ENCODE assay signal across 35 cellular contexts in genomic region chr13:95206116-95206515, GRCh38.
"Had no signal": no experiment of that assay in that cellular context is flagged by ENCODE, and none has a peak within 500 bp of the region (broad histone marks: within the 10 kb centered on the region; RNA-seq: fewer than 3 reads in every experiment).

No MANE protein-coding gene starts in this region.

- H3K9me3 Mint-ChIP-seq: activated B cell treated with CpG ODN at 0.5 μM for 24 hours; activated CD4-positive, alpha-beta memory T cell treated with anti-CD3 and anti-CD28 coated beads, Interleukin-2, amount 10 ng/mL, durations not matched to agents 7 days and 5 days; activated CD4-positive, alpha-beta T cell treated with anti-CD3 and anti-CD28 coated beads, Interleukin-2, amount 10 ng/mL, durations not matched to agents 7 days and 5 days; activated naive CD4-positive, alpha-beta T cell treated with anti-CD3 and anti-CD28 coated beads for 36 hours; activated naive CD4-positive, alpha-beta T cell treated with anti-CD3 and anti-CD28 coated beads, Interleukin-2, amount 50 U/mL, for 72 hours; activated naive CD8-positive, alpha-beta T cell treated with anti-CD3 and anti-CD28 coated beads for 36 hours; activated T-cell treated with anti-CD3 and anti-CD28 coated beads, Interleukin-2, amount 50 U/mL, for 24 hours; activated T-helper 2 cell treated with anti-CD3 and anti-CD28 coated beads, Interferon-gamma antibody, Interleukin-2, Interleukin-4, amounts not matched to agents 10 μg/mL and 5 μg/mL and 100 μg/mL, durations not matched to agents 14 hours and 24 hours and 36 hours; central memory CD8-positive, alpha-beta T cell; T-helper 1 cell treated with Interleukin-12 subunit alpha and Interleukin-12 subunit beta and Interleukin-4 antibody, amounts not matched to agents 30 μg/mL and 1 μg/mL, for 36 hours; T-helper 2 cell treated with Interferon-gamma antibody and Interleukin-4, amounts not matched to agents 5 μg/mL and 100 μg/mL, for 36 hours had no signal

- H3K9me3 ChIP-seq: adrenal gland, body of pancreas had no signal

- H3K27me3 ChIP-seq: adrenal gland, body of pancreas, brain microvascular endothelial cell, cardiac muscle cell had no signal

- H3K4me1 Mint-ChIP-seq: activated CD4-positive, alpha-beta memory T cell treated with anti-CD3 and anti-CD28 coated beads, Interleukin-2, amount 10 ng/mL, durations not matched to agents 7 days and 5 days; activated CD4-positive, alpha-beta T cell treated with anti-CD3 and anti-CD28 coated beads, Interleukin-2, amount 10 ng/mL, durations not matched to agents 7 days and 5 days; activated naive CD8-positive, alpha-beta T cell treated with anti-CD3 and anti-CD28 coated beads for 36 hours; central memory CD8-positive, alpha-beta T cell had no signal

- ATAC-seq: activated CD8-positive, alpha-beta memory T cell treated with anti-CD3 and anti-CD28 coated beads, Interleukin-2, amount 10 ng/mL, durations not matched to agents 7 days and 5 days; activated CD8-positive, alpha-beta T cell treated with anti-CD3 and anti-CD28 coated beads, Interleukin-2, amount 10 ng/mL, durations not matched to agents 7 days and 5 days; activated naive CD4-positive, alpha-beta T cell treated with anti-CD3 and anti-CD28 coated beads, Interleukin-2, amount 50 U/mL, for 72 hours; body of pancreas had no signal

- H3K27ac ChIP-seq: adrenal gland, body of pancreas, brain microvascular endothelial cell, cardiac muscle cell, VCaP had no signal

- H3K27ac Mint-ChIP-seq: activated B cell treated with CpG ODN at 0.5 μM for 24 hours; activated CD4-positive, alpha-beta memory T cell treated with anti-CD3 and anti-CD28 coated beads, Interleukin-2, amount 10 ng/mL, durations not matched to agents 7 days and 5 days; activated CD4-positive, alpha-beta T cell treated with anti-CD3 and anti-CD28 coated beads, Interleukin-2, amount 10 ng/mL, durations not matched to agents 7 days and 5 days; activated CD8-positive, alpha-beta memory T cell treated with anti-CD3 and anti-CD28 coated beads, Interleukin-2, amount 10 ng/mL, durations not matched to agents 7 days and 5 days; activated CD8-positive, alpha-beta T cell treated with anti-CD3 and anti-CD28 coated beads, Interleukin-2, amount 10 ng/mL, durations not matched to agents 7 days and 5 days; activated naive CD4-positive, alpha-beta T cell treated with anti-CD3 and anti-CD28 coated beads for 36 hours; activated naive CD4-positive, alpha-beta T cell treated with anti-CD3 and anti-CD28 coated beads, Interleukin-2, amount 50 U/mL, for 72 hours; activated naive CD8-positive, alpha-beta T cell treated with anti-CD3 and anti-CD28 coated beads for 36 hours; activated T-cell treated with anti-CD3 and anti-CD28 coated beads, Interleukin-2, amount 50 U/mL, for 24 hours; activated T-helper 2 cell treated with anti-CD3 and anti-CD28 coated beads, Interferon-gamma antibody, Interleukin-2, Interleukin-4, amounts not matched to agents 10 μg/mL and 5 μg/mL and 100 μg/mL, durations not matched to agents 14 hours and 24 hours and 36 hours; T-helper 1 cell treated with Interleukin-12 subunit alpha and Interleukin-12 subunit beta and Interleukin-4 antibody, amounts not matched to agents 30 μg/mL and 1 μg/mL, for 36 hours; T-helper 2 cell treated with Interferon-gamma antibody and Interleukin-4, amounts not matched to agents 5 μg/mL and 100 μg/mL, for 36 hours had no signal

- H3K36me3 ChIP-seq: adrenal gland, brain microvascular endothelial cell, cardiac muscle cell had no signal

- H3K4me3 ChIP-seq: adrenal gland, body of pancreas, cardiac muscle cell had no signal

- DNase-seq: activated B cell treated with CpG ODN at 0.5 μM for 24 hours; activated CD4-positive, alpha-beta memory T cell treated with anti-CD3 and anti-CD28 coated beads, Interleukin-2, amount 10 ng/mL, durations not matched to agents 7 days and 5 days; activated CD4-positive, alpha-beta T cell treated with anti-CD3 and anti-CD28 coated beads for 48 hours; activated CD4-positive, alpha-beta T cell treated with anti-CD3 and anti-CD28 coated beads, Interleukin-2, amount 10 ng/mL, durations not matched to agents 7 days and 5 days; activated CD4-positive, alpha-beta T cell treated with anti-CD3 and anti-CD28 coated beads, Interleukin-2, amount 50 U/mL, for 48 hours; activated CD4-positive, CD25-positive, alpha-beta regulatory T cell treated with anti-CD3 and anti-CD28 coated beads, Interleukin-2, amount 50 U/mL, for 72 hours; activated CD8-positive, alpha-beta memory T cell treated with anti-CD3 and anti-CD28 coated beads for 24 hours; activated CD8-positive, alpha-beta memory T cell treated with anti-CD3 and anti-CD28 coated beads, Interleukin-2, amount 10 ng/mL, durations not matched to agents 7 days and 5 days; activated CD8-positive, alpha-beta memory T cell treated with anti-CD3 and anti-CD28 coated beads, Interleukin-2, amount 50 U/mL, for 48 hours; activated CD8-positive, alpha-beta T cell treated with anti-CD3 and anti-CD28 coated beads, Interleukin-2, amount 10 ng/mL, durations not matched to agents 7 days and 5 days; activated effector memory CD4-positive, alpha-beta T cell treated with Interleukin-2 at 50 U/mL for 16 hours; activated gamma-delta T cell; activated naive CD4-positive, alpha-beta T cell; activated naive CD4-positive, alpha-beta T cell treated with anti-CD3 and anti-CD28 coated beads for 36 hours; activated naive CD4-positive, alpha-beta T cell treated with anti-CD3 and anti-CD28 coated beads, Interleukin-2, amount 50 U/mL, for 16 hours; activated naive CD8-positive, alpha-beta T cell treated with anti-CD3 and anti-CD28 coated beads for 36 hours; activated T-cell treated with anti-CD3 and anti-CD28 coated beads, Interleukin-2, amount 50 U/mL, for 24 hours; activated T-cell treated with anti-CD3 and anti-CD28 coated beads, Interleukin-2, amount 50 U/mL, for 48 hours; adrenal gland; amniotic stem cell; aorta; body of pancreas; brain microvascular endothelial cell; caudate nucleus; cerebellar nuclear complex; T-helper 1 cell; T-helper 2 cell; T-helper 9 cell had no signal

- H3K4me1 ChIP-seq: adrenal gland, body of pancreas had no signal

- H3K4me3 Mint-ChIP-seq: activated B cell treated with CpG ODN at 0.5 μM for 24 hours; activated CD4-positive, alpha-beta memory T cell treated with anti-CD3 and anti-CD28 coated beads, Interleukin-2, amount 10 ng/mL, durations not matched to agents 7 days and 5 days; activated CD4-positive, alpha-beta T cell treated with anti-CD3 and anti-CD28 coated beads, Interleukin-2, amount 10 ng/mL, durations not matched to agents 7 days and 5 days; activated CD8-positive, alpha-beta memory T cell treated with anti-CD3 and anti-CD28 coated beads, Interleukin-2, amount 10 ng/mL, durations not matched to agents 7 days and 5 days; activated CD8-positive, alpha-beta T cell treated with anti-CD3 and anti-CD28 coated beads, Interleukin-2, amount 10 ng/mL, durations not matched to agents 7 days and 5 days; activated naive CD4-positive, alpha-beta T cell treated with anti-CD3 and anti-CD28 coated beads for 36 hours; activated naive CD8-positive, alpha-beta T cell treated with anti-CD3 and anti-CD28 coated beads for 36 hours; activated T-cell treated with anti-CD3 and anti-CD28 coated beads, Interleukin-2, amount 50 U/mL, for 24 hours; central memory CD8-positive, alpha-beta T cell; T-helper 1 cell treated with Interleukin-12 subunit alpha and Interleukin-12 subunit beta and Interleukin-4 antibody, amounts not matched to agents 30 μg/mL and 1 μg/mL, for 36 hours; T-helper 2 cell treated with Interferon-gamma antibody and Interleukin-4, amounts not matched to agents 5 μg/mL and 100 μg/mL, for 36 hours had no signal

- H3K36me3 Mint-ChIP-seq: activated CD8-positive, alpha-beta memory T cell treated with anti-CD3 and anti-CD28 coated beads, Interleukin-2, amount 10 ng/mL, durations not matched to agents 7 days and 5 days had no signal

- H3K27me3 Mint-ChIP-seq: activated B cell treated with CpG ODN at 0.5 μM for 24 hours; activated CD4-positive, alpha-beta memory T cell treated with anti-CD3 and anti-CD28 coated beads, Interleukin-2, amount 10 ng/mL, durations not matched to agents 7 days and 5 days; activated CD4-positive, alpha-beta T cell treated with anti-CD3 and anti-CD28 coated beads, Interleukin-2, amount 10 ng/mL, durations not matched to agents 7 days and 5 days; activated CD8-positive, alpha-beta memory T cell treated with anti-CD3 and anti-CD28 coated beads, Interleukin-2, amount 10 ng/mL, durations not matched to agents 7 days and 5 days; activated naive CD8-positive, alpha-beta T cell treated with anti-CD3 and anti-CD28 coated beads for 36 hours; activated T-cell treated with anti-CD3 and anti-CD28 coated beads, Interleukin-2, amount 50 U/mL, for 24 hours; central memory CD8-positive, alpha-beta T cell had no signal
